In the genomic region with DNA sequence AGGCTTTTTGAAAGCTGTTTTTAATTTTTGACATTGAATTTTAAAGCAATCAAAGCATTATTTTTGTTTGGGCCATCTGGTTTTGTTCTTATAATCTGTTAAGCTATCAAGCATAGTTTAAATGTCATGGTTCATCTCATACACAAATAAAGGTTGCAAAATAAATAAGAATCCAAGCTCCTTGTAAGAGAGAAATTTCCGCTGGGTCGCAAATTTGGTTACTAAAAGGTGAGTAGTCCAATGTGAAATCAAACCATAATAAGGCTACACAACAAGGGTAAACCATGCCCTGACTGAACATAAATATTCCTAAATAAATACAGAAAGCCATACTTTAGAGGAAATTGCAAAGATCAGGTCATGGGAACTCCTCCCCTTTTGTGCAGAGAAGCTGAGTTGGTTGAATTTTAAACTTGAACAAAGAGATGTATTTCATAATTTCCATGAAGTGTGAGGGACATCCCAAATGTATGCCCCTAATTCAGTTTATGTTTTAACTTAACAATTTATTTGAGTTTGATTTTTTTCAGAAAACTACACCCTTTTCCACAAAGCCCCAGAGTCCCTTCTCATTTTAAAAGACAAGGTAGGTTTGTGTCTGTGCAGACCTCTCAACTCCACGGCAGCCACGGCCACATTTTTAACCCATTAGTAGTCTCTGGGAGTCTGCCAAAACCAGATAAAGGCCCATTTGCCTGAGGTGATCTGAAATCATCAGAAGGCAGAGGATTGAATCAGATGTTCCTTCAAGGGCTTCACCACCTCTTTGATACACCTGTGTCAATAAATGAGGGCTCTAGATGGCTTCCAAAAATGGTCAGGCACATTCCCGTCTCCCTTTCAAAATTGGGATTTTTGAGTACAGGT, we compare ENCODE assay signal across 1 cellular context.
TF ChIP-seq lines count a peak whose summit lies in the region.

No MANE protein-coding gene starts in this region.

TF ChIP-seq in HCT116, 20 proteins besides CTCF, POLR2A, EP300 and RAD21:
- no peak for TF ChIP-seq ZNF274 (IDR thresholded peaks at IDR 0.05; ENCODE audit: low read depth, low read length)
- peak; percentile 74 for TF ChIP-seq SRF (IDR thresholded peaks at IDR 0.05; ENCODE audit: low read depth)
- TF ChIP-seq, protein P1, sequence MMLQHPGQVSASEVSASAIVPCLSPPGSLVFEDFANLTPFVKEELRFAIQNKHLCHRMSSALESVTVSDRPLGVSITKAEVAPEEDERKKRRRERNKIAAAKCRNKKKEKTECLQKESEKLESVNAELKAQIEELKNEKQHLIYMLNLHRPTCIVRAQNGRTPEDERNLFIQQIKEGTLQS (IDR thresholded peaks at IDR 0.05): 0 out of 2 replicates have a peak, but pooled peaks have one; percentile 16
- peak; percentile 89 for TF ChIP-seq JUND (IDR thresholded peaks at IDR 0.05)
- peak; percentile 62 for TF ChIP-seq TCF7L2 (IDR thresholded peaks at IDR 0.05; ENCODE audit: borderline replicate concordance, extremely low read depth, insufficient read depth, insufficient read length)
- peak; percentile 39; the same call in 1 of the 2 replicates for TF ChIP-seq CBX3 (IDR thresholded peaks at IDR 0.05; ENCODE audit: low read depth)
- TF ChIP-seq SP1 (IDR thresholded peaks at IDR 0.05; ENCODE audit: low read depth): peak; percentile 77
- TF ChIP-seq EZH2 (IDR thresholded peaks at IDR 0.05): no peak
- TF ChIP-seq POLR2AphosphoS5 (IDR thresholded peaks at IDR 0.05; ENCODE audit: low read depth, low read length): peak; percentile 35; the same call in 1 of the 2 replicates
- TF ChIP-seq FOSL1 (IDR thresholded peaks at IDR 0.05; ENCODE audit: low read depth): peak; percentile 78
- TF ChIP-seq, protein P2, sequence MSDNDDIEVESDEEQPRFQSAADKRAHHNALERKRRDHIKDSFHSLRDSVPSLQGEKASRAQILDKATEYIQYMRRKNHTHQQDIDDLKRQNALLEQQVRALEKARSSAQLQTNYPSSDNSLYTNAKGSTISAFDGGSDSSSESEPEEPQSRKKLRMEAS (IDR thresholded peaks at IDR 0.05): peak; percentile 40; the same call in 1 of the 2 replicates
- no peak for TF ChIP-seq ELF1 (IDR thresholded peaks at IDR 0.05; ENCODE audit: borderline replicate concordance, low read depth)
- no peak for TF ChIP-seq EZH2phosphoT487 (IDR thresholded peaks at IDR 0.05; ENCODE audit: borderline replicate concordance)
- TF ChIP-seq CEBPB (IDR thresholded peaks at IDR 0.05; ENCODE audit: low read depth): 0 out of 2 replicates have a peak, but pooled peaks have one; percentile 44
- TF ChIP-seq SIN3A (IDR thresholded peaks at IDR 0.05; ENCODE audit: low read depth): peak; percentile 30; the same call in 1 of the 2 replicates
